ENCODE assay signal across 28 cellular contexts in genomic region chr6:170313716-170314295, GRCh38. TPM values are rescaled to one million over a fixed set of nuclear protein-coding genes. Genes with fewer than 3 reads are reported as not detected.
DNase-seq lines count a peak whose midpoint lies in the region; ATAC-seq and TF ChIP-seq lines count a peak whose summit lies in the region.
"Had no signal": no experiment of that assay in that cellular context is flagged by ENCODE, and none has a peak within 500 bp of the region (broad histone marks: within the 10 kb centered on the region; RNA-seq: fewer than 3 reads in every experiment).

No MANE protein-coding gene starts in this region.

- H3K79me2 ChIP-seq in mesendoderm (ENCODE audit: control insufficient read depth, insufficient read depth, low read length): no peaks in the 10 kb centered on the region

- H3K18ac ChIP-seq in mesendoderm (ENCODE audit: low read length): no peak overlapping the region

- no peaks in the 10 kb centered on the region for H3K27me3 ChIP-seq in mesendoderm (ENCODE audit: insufficient read depth, low read length, poor library complexity)
- H3K27me3 ChIP-seq: brain microvascular endothelial cell, esophagus muscularis mucosa, gastroesophageal sphincter, vagina had no signal

- H2BK15ac ChIP-seq in mesendoderm (replicated peaks; ENCODE audit: low read depth): no peak overlapping the region

- ATAC-seq in natural killer cell (no peak), WTC11 (peak; percentile 88), GM19324 (IDR thresholded peaks at IDR 0.05; ENCODE audit: low FRiP score, unreplicated experiment) (no peak)
- ATAC-seq in natural killer cell treated with Interleukin-12 subunit alpha and Interleukin-12 subunit beta and Interleukin-15 and Interleukin-18, amount 100 ng/mL, for 72 hours: no peak
- ATAC-seq: gastroesophageal sphincter; stimulated activated naive CD8-positive, alpha-beta T cell treated with anti-CD3 and anti-CD28 coated beads, Interleukin-15, Interleukin-2, amounts not matched to agents 100 U/mL and 50 U/mL, for 24 hours had no signal

- no peak overlapping the region for H3K23ac ChIP-seq in mesendoderm (ENCODE audit: low read length)

- H3K4me1 ChIP-seq in mesendoderm (ENCODE audit: control insufficient read depth, low read depth, low read length): no peaks in the 10 kb centered on the region

- no peak overlapping the region for H3K4me3 ChIP-seq in mesendoderm (ENCODE audit: low read length)
- H3K4me3 ChIP-seq: esophagus muscularis mucosa, gastroesophageal sphincter, thoracic aorta, vagina had no signal

- H3K9me3 Mint-ChIP-seq in natural killer cell (no peaks in the 10 kb centered on the region), WTC11 (no peaks in the 10 kb centered on the region)
- H3K9me3 Mint-ChIP-seq in natural killer cell treated with Interleukin-12 subunit alpha and Interleukin-12 subunit beta and Interleukin-15 and Interleukin-18, amount 100 ng/mL, for 72 hours: no peaks in the 10 kb centered on the region
- H3K9me3 Mint-ChIP-seq: activated CD4-positive, alpha-beta memory T cell treated with anti-CD3 and anti-CD28 coated beads, Interleukin-2, amount 10 ng/mL, durations not matched to agents 7 days and 5 days; endodermal cell had no signal

- no peak overlapping the region for H3K9ac ChIP-seq in mesendoderm (ENCODE audit: low read length)
- H3K9ac ChIP-seq: SK-N-SH had no signal

- H3K27ac ChIP-seq in mesendoderm (ENCODE audit: low read depth, low read length): no peak overlapping the region
- H3K27ac ChIP-seq: brain microvascular endothelial cell, esophagus muscularis mucosa, gastroesophageal sphincter, thoracic aorta, vagina had no signal

- H2BK120ac ChIP-seq in mesendoderm (ENCODE audit: low read depth, low read length): no peak overlapping the region

- CTCF ChIA-PET in WTC11 (lab: Charles Lee): interaction anchor here (0.8 to 1.3 kb wide), 3 partner anchors 23 to 482 kb away, joined by 3 to 5 read pairs (median 4); partner anchors contain the start of gene DLL1

- H3K4me1 Mint-ChIP-seq in natural killer cell (peaks cover 67 to 71% of the 10 kb centered on the region in 2 donors), WTC11 (peaks cover 22% of the 10 kb centered on the region)
- peaks cover 38 to 42% of the 10 kb centered on the region in 2 donors for H3K4me1 Mint-ChIP-seq in natural killer cell treated with Interleukin-12 subunit alpha and Interleukin-12 subunit beta and Interleukin-15 and Interleukin-18, amount 100 ng/mL, for 72 hours (ENCODE audit: low read depth in 2 of 2)
- H3K4me1 Mint-ChIP-seq: endodermal cell had no signal

- peaks cover 4% of the 10 kb centered on the region for H3K79me1 ChIP-seq in mesendoderm (ENCODE audit: low read length)

- no peak overlapping the region for H2BK5ac ChIP-seq in mesendoderm (ENCODE audit: low read length)

- WGBS in mesendoderm (ENCODE audit: extremely low coverage, insufficient coverage, low lambda C conversion rate): no CpG with 5 or more reads among the region's 6 CpGs

- H3K36me3 ChIP-seq in mesendoderm (ENCODE audit: control insufficient read depth, insufficient read depth, low read length): no peaks in the 10 kb centered on the region

- H3K4ac ChIP-seq in mesendoderm (ENCODE audit: low read depth, low read length): no peak overlapping the region

- H3K27ac Mint-ChIP-seq in natural killer cell (peak overlapping the region; percentile 5 to 28), WTC11 (peak overlapping the region; percentile 21)
- H3K27ac Mint-ChIP-seq in natural killer cell treated with Interleukin-12 subunit alpha and Interleukin-12 subunit beta and Interleukin-15 and Interleukin-18, amount 100 ng/mL, for 72 hours: no peak overlapping the region
- H3K27ac Mint-ChIP-seq: activated CD4-positive, alpha-beta memory T cell treated with anti-CD3 and anti-CD28 coated beads, Interleukin-2, amount 10 ng/mL, durations not matched to agents 7 days and 5 days; endodermal cell had no signal

- intact Hi-C loops in natural killer cell (cut with micrococcal nuclease): no loop called here

- no peak overlapping the region for H3K56ac ChIP-seq in mesendoderm (ENCODE audit: low read length)

- H2AK5ac ChIP-seq in mesendoderm (ENCODE audit: low read length): no peak overlapping the region

- POLR2A ChIA-PET in WTC11 (lab: Charles Lee): interaction anchor here (1.1 kb wide), 1 partner anchor 206 kb away, joined by 3 read pairs; no protein-coding TSS in a partner anchor

- H3K27me3 Mint-ChIP-seq in natural killer cell (ENCODE audit: low read depth in 2 of 2): no peaks in the 10 kb centered on the region
- no peaks in the 10 kb centered on the region for H3K27me3 Mint-ChIP-seq in natural killer cell treated with Interleukin-12 subunit alpha and Interleukin-12 subunit beta and Interleukin-15 and Interleukin-18, amount 100 ng/mL, for 72 hours
- no peaks in the 10 kb centered on the region for H3K27me3 Mint-ChIP-seq in WTC11 (ENCODE audit: low read depth)
- H3K27me3 Mint-ChIP-seq: activated CD4-positive, alpha-beta memory T cell treated with anti-CD3 and anti-CD28 coated beads, Interleukin-2, amount 10 ng/mL, durations not matched to agents 7 days and 5 days had no signal

- H4K8ac ChIP-seq in mesendoderm (ENCODE audit: low read depth, low read length): no peak overlapping the region

- H3K4me3 Mint-ChIP-seq in natural killer cell (no peak overlapping the region), WTC11 (no peak overlapping the region)
- no peak overlapping the region for H3K4me3 Mint-ChIP-seq in natural killer cell treated with Interleukin-12 subunit alpha and Interleukin-12 subunit beta and Interleukin-15 and Interleukin-18, amount 100 ng/mL, for 72 hours
- H3K4me3 Mint-ChIP-seq: activated CD4-positive, alpha-beta memory T cell treated with anti-CD3 and anti-CD28 coated beads, Interleukin-2, amount 10 ng/mL, durations not matched to agents 7 days and 5 days; endodermal cell had no signal

- H4K5ac ChIP-seq in mesendoderm (ENCODE audit: low read length): no peak overlapping the region

- H3K4me2 ChIP-seq in mesendoderm (ENCODE audit: low read length): no peak overlapping the region
- H3K4me2 ChIP-seq: SK-N-SH had no signal

- DNase-seq in natural killer cell (no peak), WTC11 (ENCODE audit: low spot score) (no peak), iPS-NIHi7 (ENCODE audit: extremely low spot score) (peak; percentile 40), NOMO-1 treated with dmso at 0.1 percent for 144 hours (lab: John Stamatoyannopoulos, UW; ENCODE audit: unreplicated experiment) (no peak), NCI-H1436 (lab: John Stamatoyannopoulos, UW) (no peak), mesendoderm (no peak)
- DNase-seq in natural killer cell treated with Interleukin-12 subunit alpha and Interleukin-12 subunit beta and Interleukin-15 and Interleukin-18, amount 100 ng/mL, for 72 hours (ENCODE audit: low spot score): no peak
- DNase-seq: activated CD4-positive, alpha-beta memory T cell treated with anti-CD3 and anti-CD28 coated beads, Interleukin-2, amount 10 ng/mL, durations not matched to agents 7 days and 5 days; activated effector memory CD4-positive, alpha-beta T cell treated with Interleukin-2 at 50 U/mL for 16 hours; brain microvascular endothelial cell; cortex of kidney; DMS79; endodermal cell; hypothalamus; kidney; mammary epithelial cell; NCI-H187; NCI-H226; NCI-H82; occipital lobe; SK-N-SH; stimulated activated naive CD8-positive, alpha-beta T cell treated with anti-CD3 and anti-CD28 coated beads, Interleukin-15, Interleukin-2, amounts not matched to agents 100 U/mL and 50 U/mL, for 24 hours had no signal

- no peak for TF ChIP-seq CTCF in natural killer cell (IDR thresholded peaks at IDR 0.05)
- no peak for TF ChIP-seq CTCF in WTC11 (IDR thresholded peaks at IDR 0.05)

- H3K36me3 Mint-ChIP-seq in natural killer cell (peaks cover 14% of the 10 kb centered on the region), WTC11 (peaks cover 16% of the 10 kb centered on the region)
- H3K36me3 Mint-ChIP-seq in natural killer cell treated with Interleukin-12 subunit alpha and Interleukin-12 subunit beta and Interleukin-15 and Interleukin-18, amount 100 ng/mL, for 72 hours: peaks cover 8% of the 10 kb centered on the region

TF ChIP-seq in WTC11, 78 proteins besides CTCF, POLR2A, EP300 and RAD21 (continues in another document):
- no peak for TF ChIP-seq ZBTB21 (CRISPR knock-in tag; IDR thresholded peaks at IDR 0.05; ENCODE audit: borderline replicate concordance)
- no peak for TF ChIP-seq ZNF121 (CRISPR knock-in tag; IDR thresholded peaks at IDR 0.05)
- TF ChIP-seq GRHL2 (CRISPR knock-in tag; IDR thresholded peaks at IDR 0.05; ENCODE audit: insufficient replicate concordance, severe bottlenecking): no peak
- no peak for TF ChIP-seq TEAD4 (CRISPR knock-in tag; IDR thresholded peaks at IDR 0.05)
- TF ChIP-seq HMGA2 (CRISPR knock-in tag; IDR thresholded peaks at IDR 0.05): no peak
- TF ChIP-seq CDX4 (CRISPR knock-in tag; IDR thresholded peaks at IDR 0.05; ENCODE audit: borderline replicate concordance): no peak
- no peak for TF ChIP-seq TP53 (CRISPR knock-in tag; IDR thresholded peaks at IDR 0.05)

RNA-seq across cellular contexts. Expression of gene FAM120B, which starts 7.2 kb away (rescaled TPM):
- total RNA-seq in natural killer cell (10 to 100 TPM; 37.8 to 55.6 (median 39.9) TPM), WTC11 (2021) (15.2 to 16.8 TPM (median 15.2 TPM) in 3 replicates)
- 10 to 100 TPM; 19.9 to 28.0 TPM for total RNA-seq in natural killer cell treated with Interleukin-12 subunit alpha and Interleukin-12 subunit beta and Interleukin-15 and Interleukin-18, amount 100 ng/mL, for 72 hours
- polyA plus RNA-seq in mesendoderm (2013, experiment 1 of 2): 9.2 TPM
- 9.0 TPM for polyA plus RNA-seq in mesendoderm (2013, experiment 2 of 2)

RNA-seq across cellular contexts. Expression of gene DLL1, which starts 22.9 kb away (rescaled TPM):
- 10 to 100 TPM in 1 of 3 donors, 1 to 10 TPM in 2; 4.3 to 16.9 (median 6.0) TPM for total RNA-seq in natural killer cell
- total RNA-seq in natural killer cell treated with Interleukin-12 subunit alpha and Interleukin-12 subunit beta and Interleukin-15 and Interleukin-18, amount 100 ng/mL, for 72 hours: under 1 TPM; 0.12 to 0.61 TPM
- total RNA-seq in WTC11 (2021): 20.6 to 25.3 TPM (median 20.7 TPM) in 3 replicates
- polyA plus RNA-seq in mesendoderm (2013, experiment 1 of 2): 0.15 TPM
- polyA plus RNA-seq in mesendoderm (2013, experiment 2 of 2): 0.11 TPM
- total RNA-seq: T-helper 2 cell treated with Interferon-gamma antibody and Interleukin-4, amounts not matched to agents 100 ng/mL and 5 ng/mL, for 36 hours had no signal

Comparison
In these comparisons a context has a peak if more than half of its experiments do, and no peak if none do; other contexts are left out.
1. H3K27ac Mint-ChIP-seq: peak in natural killer cell (2 of 2) and WTC11 (single experiment); none in natural killer cell treated with Interleukin-12 subunit alpha and Interleukin-12 subunit beta and Interleukin-15 and Interleukin-18, amount 100 ng/mL, for 72 hours (0 of 2).